Comparison of ENCODE assay signal across 22 cellular contexts in the genomic region with DNA sequence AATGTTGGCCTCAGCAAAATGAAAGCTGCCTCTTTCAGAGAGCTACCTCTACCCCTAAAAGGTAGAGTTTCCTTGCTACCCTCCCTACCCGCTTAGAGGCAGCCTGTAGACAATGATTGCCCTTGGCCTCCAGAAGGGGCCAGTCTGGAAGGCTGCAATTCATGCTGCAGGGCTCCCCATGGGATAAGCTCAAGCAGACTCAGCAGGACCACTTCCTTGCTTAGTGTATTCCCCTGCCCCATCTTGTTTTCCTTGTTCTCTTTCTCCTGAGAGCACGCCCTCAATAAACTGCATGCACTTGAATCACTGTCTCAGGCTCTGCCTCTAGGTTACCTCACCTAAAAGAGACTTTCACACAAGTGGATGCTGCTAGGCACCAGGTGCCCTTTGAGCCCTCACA.
"Had no signal": no experiment of that assay in that cellular context is flagged by ENCODE, and none has a peak within 500 bp of the region (broad histone marks: within the 10 kb centered on the region; RNA-seq: fewer than 3 reads in every experiment).

No MANE protein-coding gene starts in this region.

- H3K4me1 ChIP-seq: esophagus squamous epithelium, gastrocnemius medialis, heart left ventricle, left lung, lower lobe of right lung had no signal

- H3K36me3 ChIP-seq: esophagus squamous epithelium, gastrocnemius medialis, heart left ventricle, left lung, lower lobe of right lung had no signal

- H3K4me3 Mint-ChIP-seq: naive thymus-derived CD4-positive, alpha-beta T cell had no signal

- H3K27me3 ChIP-seq: esophagus squamous epithelium, heart left ventricle, hepatocyte, left lung had no signal

- H3K9me3 ChIP-seq: esophagus squamous epithelium, gastrocnemius medialis, heart left ventricle, left lung, lower lobe of right lung had no signal

- H2AFZ ChIP-seq: hepatocyte had no signal

- H3K36me3 Mint-ChIP-seq: naive thymus-derived CD4-positive, alpha-beta T cell had no signal

- ATAC-seq: esophagus mucosa; gastrocnemius medialis; heart left ventricle; left cardiac atrium; left lung; left ventricle myocardium superior; lower lobe of right lung; naive thymus-derived CD4-positive, alpha-beta T cell had no signal

- H3K4me2 ChIP-seq: hepatocyte had no signal

- H3K27ac ChIP-seq: coronary artery, dorsolateral prefrontal cortex, epithelial cell of prostate, esophagus squamous epithelium, gastrocnemius medialis, heart left ventricle, hepatocyte, left lung, lower lobe of right lung had no signal

- H3K79me2 ChIP-seq: hepatocyte had no signal

- H3K27ac Mint-ChIP-seq: naive thymus-derived CD4-positive, alpha-beta T cell had no signal

- H3K4me3 ChIP-seq: coronary artery, dorsolateral prefrontal cortex, esophagus squamous epithelium, gastrocnemius medialis, heart left ventricle, hepatocyte, left lung, lower lobe of right lung had no signal

- DNase-seq: dermis blood vessel endothelial cell; dorsolateral prefrontal cortex; effector CD4-positive, alpha-beta T cell; effector memory CD4-positive, alpha-beta T cell; erythroblast; esophagus squamous epithelium; foreskin fibroblast; foreskin melanocyte; gastrocnemius medialis; heart left ventricle; hypothalamus; left cardiac atrium; left lung; left ventricle myocardium superior; lower lobe of right lung; mesenchymal stem cell; midbrain; naive thymus-derived CD4-positive, alpha-beta T cell had no signal
